In genomic region chr2:109632158-109632789, GRCh38 we compare ENCODE assay signal across 1 cellular context.
TF ChIP-seq lines count a peak whose summit lies in the region.

No MANE protein-coding gene starts in this region.

TF ChIP-seq in HepG2, 621 proteins besides CTCF, POLR2A, EP300 and RAD21 (continued from another document and continues in another):
- TF ChIP-seq ZNF512B (CRISPR knock-in tag; IDR thresholded peaks at IDR 0.05; ENCODE audit: borderline replicate concordance) (peak; percentile 42; the same call in 1 of the 2 replicates), ZNF18 (CRISPR knock-in tag; IDR thresholded peaks at IDR 0.05; ENCODE audit: insufficient replicate concordance) (no peak), BCL3 (CRISPR knock-in tag; IDR thresholded peaks at IDR 0.05) (no peak), TAF15 (IDR thresholded peaks at IDR 0.05; ENCODE audit: low read depth, low read length, poor library complexity, severe bottlenecking) (no peak), MLXIP (CRISPR knock-in tag; IDR thresholded peaks at IDR 0.05; ENCODE audit: borderline replicate concordance) (no peak), CEBPG (CRISPR knock-in tag; IDR thresholded peaks at IDR 0.05) (peak; percentile 98), NCOA2 (CRISPR knock-in tag; IDR thresholded peaks at IDR 0.05) (peak; percentile 85), ZNF746 (CRISPR knock-in tag; IDR thresholded peaks at IDR 0.05) (no peak), JDP2 (CRISPR knock-in tag; IDR thresholded peaks at IDR 0.05; ENCODE audit: borderline replicate concordance) (no peak), ZMYM4 (CRISPR knock-in tag; IDR thresholded peaks at IDR 0.05) (peak; percentile 77), ZNF17 (CRISPR knock-in tag; IDR thresholded peaks at IDR 0.05) (no peak), MXI1 (IDR thresholded peaks at IDR 0.05; ENCODE audit: borderline replicate concordance, low read depth, low read length) (peak; percentile 21; the same call in 1 of the 3 replicates), NFYC (CRISPR knock-in tag; IDR thresholded peaks at IDR 0.05) (no peak), ZNF710 (CRISPR knock-in tag; IDR thresholded peaks at IDR 0.05; ENCODE audit: borderline replicate concordance) (peak; percentile 87; the same call in 1 of the 2 replicates), THAP9 (CRISPR knock-in tag; IDR thresholded peaks at IDR 0.05; ENCODE audit: borderline replicate concordance) (no peak), ZBTB7B (CRISPR knock-in tag; IDR thresholded peaks at IDR 0.05) (peak; percentile 99), ZNF180 (CRISPR knock-in tag; IDR thresholded peaks at IDR 0.05; ENCODE audit: borderline replicate concordance, low read depth) (no peak), MZF1 (CRISPR knock-in tag; IDR thresholded peaks at IDR 0.05; ENCODE audit: borderline replicate concordance) (0 out of 2 replicates have a peak, but pooled peaks have one; percentile 70), ZNF563 (CRISPR knock-in tag; IDR thresholded peaks at IDR 0.05) (0 out of 2 replicates have a peak, but pooled peaks have one; percentile 6), ZNF414 (CRISPR knock-in tag; IDR thresholded peaks at IDR 0.05) (peak; percentile 62; the same call in 1 of the 2 replicates), MED1 (CRISPR knock-in tag; IDR thresholded peaks at IDR 0.05) (peak; percentile 95), ARID4A (CRISPR knock-in tag; IDR thresholded peaks at IDR 0.05; ENCODE audit: borderline replicate concordance) (peak; percentile 66; the same call in 1 of the 2 replicates), HNF1B (CRISPR knock-in tag; IDR thresholded peaks at IDR 0.05) (no peak), KLF9 (CRISPR knock-in tag; IDR thresholded peaks at IDR 0.05; ENCODE audit: low read depth) (no peak), RAD51 (IDR thresholded peaks at IDR 0.05; ENCODE audit: borderline replicate concordance) (no peak), ZBTB25 (CRISPR knock-in tag; IDR thresholded peaks at IDR 0.05) (no peak; the same call in 1 of the 2 replicates), ZSCAN29 (CRISPR knock-in tag; conservative IDR thresholded peaks at IDR 0.05) (0 out of 2 replicates have a peak, but pooled peaks have one; percentile 70), RBFOX2 (IDR thresholded peaks at IDR 0.05; ENCODE audit: low read depth, low read length) (no peak), GRHL1 (CRISPR knock-in tag; conservative IDR thresholded peaks at IDR 0.05) (no peak)
